In the genomic region with DNA sequence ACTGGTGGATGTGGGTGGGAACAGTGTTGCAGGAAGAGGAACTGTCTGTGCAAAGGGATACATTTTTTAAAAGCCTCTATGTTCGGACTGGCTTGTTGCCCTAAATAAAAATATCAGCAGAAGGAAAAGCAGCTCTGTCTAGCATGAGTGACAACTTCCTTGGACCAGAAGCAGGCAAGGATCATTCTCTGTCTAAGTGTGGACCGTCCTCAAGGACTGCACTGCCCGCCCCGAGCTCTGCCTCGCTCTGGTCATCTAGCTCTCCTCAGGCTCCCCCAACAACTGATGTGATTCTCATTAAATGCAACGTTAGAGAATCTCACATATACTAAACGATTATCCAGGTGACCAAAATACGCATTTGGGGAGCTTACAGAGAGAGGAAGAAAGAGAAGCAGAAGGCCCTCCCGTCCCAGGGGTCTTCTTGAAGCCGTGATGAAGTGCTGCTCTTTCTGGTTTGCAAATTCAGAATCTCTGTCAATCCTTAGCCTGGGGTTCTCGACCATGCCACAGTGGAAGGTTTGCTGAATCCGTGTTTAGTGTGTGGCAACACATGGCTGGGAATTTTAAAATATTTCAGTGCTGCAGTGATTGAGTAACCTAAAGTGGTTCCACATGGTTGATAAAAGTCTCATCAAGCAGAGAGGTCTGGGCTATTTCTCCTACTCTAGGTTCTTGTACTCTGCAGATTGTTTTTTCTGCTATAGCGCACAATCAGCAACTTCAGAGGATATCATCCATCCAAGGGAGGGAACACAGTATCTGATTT, we compare ENCODE assay signal across 10 cellular contexts.
DNase-seq lines count a peak whose midpoint lies in the region; ATAC-seq and TF ChIP-seq lines count a peak whose summit lies in the region.
"Had no signal": no experiment of that assay in that cellular context is flagged by ENCODE, and none has a peak within 500 bp of the region (broad histone marks: within the 10 kb centered on the region; RNA-seq: fewer than 3 reads in every experiment).

No MANE protein-coding gene starts in this region.

- H3K27me3 ChIP-seq in CD4-positive, alpha-beta T cell (ENCODE audit: control insufficient read depth, insufficient read depth, low read length), result no peaks in the 10 kb centered on the region

- H3K9me3 ChIP-seq in CD4-positive, alpha-beta T cell (ENCODE audit: control insufficient read depth, low read length), result no peaks in the 10 kb centered on the region

- H3K27ac ChIP-seq in CD4-positive, alpha-beta T cell (ENCODE audit: low read depth, low read length), result no peak overlapping the region

- no peak overlapping the region for H3K4me3 Mint-ChIP-seq in CD4-positive, alpha-beta T cell

- TF ChIP-seq CTCF in GM12865 (IDR thresholded peaks at IDR 0.05; ENCODE audit: insufficient read depth, low read depth, low read length, missing control alignments), result no peak
- TF ChIP-seq CTCF in CD4-positive, alpha-beta T cell (IDR thresholded peaks at IDR 0.05), result no peak
- TF ChIP-seq CTCF in GM10248 (IDR thresholded peaks at IDR 0.05; ENCODE audit: control extremely low read depth, extremely low read depth, low read depth, missing control alignments), result no peak

- H3K36me3 Mint-ChIP-seq in CD4-positive, alpha-beta T cell (ENCODE audit: low read depth), result no peaks in the 10 kb centered on the region

- no peaks in the 10 kb centered on the region for H3K27me3 Mint-ChIP-seq in CD4-positive, alpha-beta T cell

- peak; percentile 5 for DNase-seq in GM12865 (ENCODE audit: low read depth)
- peak; percentile 61 for DNase-seq in iris pigment epithelial cell (ENCODE audit: low read depth)
- no peak for DNase-seq in NCI-H2029 (lab: John Stamatoyannopoulos, UW)
- no peak for DNase-seq in NCI-H1417 treated with DMSO at 0.1 percent for 48 hours (lab: John Stamatoyannopoulos, UW)
- DNase-seq in CD4-positive, alpha-beta T cell, result no peak
- DNase-seq in GM10248 (ENCODE audit: extremely low spot score), result no peak
- DNase-seq: activated CD4-positive, alpha-beta T cell treated with anti-CD3 and anti-CD28 coated beads, Interleukin-2, amount 50 U/mL, for 4 hours; NCI-H2227 treated with DMSO at 0.1 percent for 48 hours had no signal

- POLR2A ChIA-PET in CD4-positive, alpha-beta T cell (lab: Charles Lee), result interaction anchor here (1.0 kb wide), 1 partner anchor 11 kb away, joined by 3 read pairs; no protein-coding TSS in a partner anchor
- POLR2A ChIA-PET in GM10248 (lab: Yijun Ruan, JAX), result no interaction called here

- intact Hi-C loops in CD4-positive, alpha-beta T cell (cut with DNase I, micrococcal nuclease), result no loop called here

- H3K4me3 ChIP-seq in GM12865 (ENCODE audit: low read depth, low read length), result no peak overlapping the region

- CTCF ChIA-PET in CD4-positive, alpha-beta T cell (lab: Charles Lee), result no interaction called here
- CTCF ChIA-PET in GM10248 (lab: Yijun Ruan, JAX), result no interaction called here

- ATAC-seq in GM21528 (IDR thresholded peaks at IDR 0.05; ENCODE audit: low FRiP score, unreplicated experiment) (peak; percentile 55), HG03520 (IDR thresholded peaks at IDR 0.05; ENCODE audit: unreplicated experiment) (peak; percentile 33)
- no peak for ATAC-seq in CD4-positive, alpha-beta T cell (ENCODE audit: poor library complexity)

- peaks cover 37% of the 10 kb centered on the region for H3K4me1 Mint-ChIP-seq in CD4-positive, alpha-beta T cell (ENCODE audit: low read depth)

- H3K27ac Mint-ChIP-seq in CD4-positive, alpha-beta T cell, result no peak overlapping the region

- H3K9me3 Mint-ChIP-seq in CD4-positive, alpha-beta T cell, result no peaks in the 10 kb centered on the region

Comparison
In these comparisons a context has a peak if more than half of its experiments do, and no peak if none do; other contexts are left out.
1. DNase-seq: peak in GM12865 (single experiment) and iris pigment epithelial cell (single experiment); none in NCI-H2029 (single experiment), NCI-H1417 treated with DMSO at 0.1 percent for 48 hours (single experiment), CD4-positive, alpha-beta T cell (0 of 10) and GM10248 (single experiment).